ENCODE assay signal across 18 cellular contexts in the genomic region with DNA sequence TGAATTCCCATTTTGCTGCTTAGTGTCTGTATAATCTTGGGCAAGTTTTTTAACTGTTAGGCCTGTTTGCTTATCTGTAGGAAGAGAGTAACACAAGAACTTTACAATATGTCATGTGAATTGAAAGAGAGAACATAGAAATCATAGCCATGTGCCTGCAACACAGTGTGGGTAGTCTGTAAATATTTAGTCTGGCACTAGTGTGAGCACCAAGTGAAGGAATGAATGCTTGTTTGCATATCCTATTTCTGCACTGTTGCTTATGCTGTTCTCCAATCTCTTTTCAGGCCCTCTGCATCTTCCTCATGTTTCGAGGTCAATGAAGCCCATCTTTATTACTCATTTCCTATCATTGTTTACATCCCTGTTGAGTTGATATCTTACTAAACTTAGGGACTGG. TPM values are rescaled to one million over a fixed set of nuclear protein-coding genes. Genes with fewer than 3 reads are reported as not detected.
A peak's percentile ranks its signal among the peaks of the same experiment; 100 is the strongest.
DNase-seq lines count a peak whose midpoint lies in the region; ATAC-seq, FAIRE-seq and TF ChIP-seq lines count a peak whose summit lies in the region.
"Had no signal": no experiment of that assay in that cellular context is flagged by ENCODE, and none has a peak within 500 bp of the region (broad histone marks: within the 10 kb centered on the region; RNA-seq: fewer than 3 reads in every experiment).

No MANE protein-coding gene starts in this region.

- no peak for TF ChIP-seq POLR2A in thyroid gland (IDR thresholded peaks at IDR 0.05)

- TF ChIP-seq CTCF in mammary epithelial cell (conservative IDR thresholded peaks at IDR 0.05 in 1 of 2, IDR thresholded peaks at IDR 0.05 in 1 of 2; ENCODE audit: extremely low read depth in 1 of 2, insufficient read depth in 1 of 2, low read depth in 1 of 2, low read length in 2 of 2) (no peak), D721Med (IDR thresholded peaks at IDR 0.05; ENCODE audit: insufficient read depth, missing control alignments) (no peak), thyroid gland (IDR thresholded peaks at IDR 0.05) (no peak)

- H3K4me2 ChIP-seq in mammary epithelial cell (ENCODE audit: insufficient read depth, low read depth, low read length): no peak overlapping the region

- no peaks in the 10 kb centered on the region for H3K4me1 ChIP-seq in mammary epithelial cell (ENCODE audit: insufficient read depth, low read length)
- H3K4me1 ChIP-seq in thyroid gland: peaks cover 0 to 6% of the 10 kb centered on the region in 2 donors

- no peak overlapping the region for H2AFZ ChIP-seq in mammary epithelial cell (ENCODE audit: low read depth, low read length)
- H2AFZ ChIP-seq: GM23248 had no signal

- H3K4me3 ChIP-seq in mammary epithelial cell (replicated peaks in 1 of 3; ENCODE audit: insufficient read depth in 1 of 3, low read depth in 2 of 3, low read length in 3 of 3) (no peak overlapping the region), thyroid gland (replicated peaks in 1 of 3) (no peak overlapping the region)
- H3K4me3 ChIP-seq: coronary artery, gastrocnemius medialis, GM23248 had no signal

- dilution Hi-C loops in mammary epithelial cell (cut with HindIII; ENCODE audit: low sequenced_read_pairs): no loop called here

- H3K27ac ChIP-seq in mammary epithelial cell (ENCODE audit: insufficient read depth, low read depth, low read length) (no peak overlapping the region), thyroid gland (no peak overlapping the region)
- H3K27ac ChIP-seq: coronary artery, gastrocnemius medialis, GM23248 had no signal

- H3K36me3 ChIP-seq in mammary epithelial cell (ENCODE audit: insufficient read depth, low read length) (no peaks in the 10 kb centered on the region), thyroid gland (no peaks in the 10 kb centered on the region)
- H3K36me3 ChIP-seq: gastrocnemius medialis had no signal

- CTCF ChIA-PET in mammary epithelial cell (lab: Charles Lee; ENCODE audit: low non-redundant PET): interaction anchor here (0.5 kb wide), 1 partner anchor 38 kb away, joined by 3 read pairs; no protein-coding TSS in a partner anchor

- DNase-seq in T47D (ENCODE audit: low read depth in 1 of 2, low spot score in 1 of 2) (peak; percentile 46 to 57), mammary epithelial cell (no peak), amniotic epithelial cell (ENCODE audit: low read depth) (peak; percentile 50), left colon (no peak), D721Med (ENCODE audit: insufficient read length, low spot score) (no peak), thyroid gland (no peak), SK-N-DZ (ENCODE audit: low spot score) (no peak), NCI-H2227 treated with DMSO at 0.1 percent for 48 hours (lab: John Stamatoyannopoulos, UW) (no peak)
- DNase-seq: activated naive CD8-positive, alpha-beta T cell treated with anti-CD3 and anti-CD28 coated beads for 36 hours; DMS79; gastrocnemius medialis; GM23248; NCI-H1048; NCI-H524; stimulated activated CD4-positive, alpha-beta T cell treated with anti-CD3 and anti-CD28 coated beads, Interleukin-15, amount 100 ng/mL, for 24 hours; trophoblast cell had no signal

- no peaks in the 10 kb centered on the region for H3K27me3 ChIP-seq in mammary epithelial cell (ENCODE audit: insufficient read depth, low read length)
- no peaks in the 10 kb centered on the region for H3K27me3 ChIP-seq in thyroid gland
- H3K27me3 ChIP-seq: gastrocnemius medialis had no signal

- no peaks in the 10 kb centered on the region for H3K9me3 ChIP-seq in mammary epithelial cell (replicated peaks; ENCODE audit: insufficient read depth, low read length)
- no peaks in the 10 kb centered on the region for H3K9me3 ChIP-seq in thyroid gland
- H3K9me3 ChIP-seq: gastrocnemius medialis had no signal

- ATAC-seq in left colon: peak; percentile 67
- ATAC-seq: gastrocnemius medialis, Right ventricle myocardium inferior had no signal

- in situ Hi-C loops in T47D (cut with HindIII; ENCODE audit: low pct_unique_long_range_greater_than_20kb, low sequenced_read_pairs) (no loop called here), mammary epithelial cell (cut with MboI; ENCODE audit: low sequenced_read_pairs in 2 of 2) (no loop called here)

- no peak for FAIRE-seq in D721Med (lab: Jason Lieb, UNC)

- H3K79me2 ChIP-seq in mammary epithelial cell (ENCODE audit: insufficient read depth, low read length): peaks cover 10% of the 10 kb centered on the region

- no TSS peak for BruUV-seq in mammary epithelial cell (replicated peaks; lab: Mats Ljungman, UMichigan)

- H3K9ac ChIP-seq in mammary epithelial cell (ENCODE audit: insufficient read depth, low read length): no peak overlapping the region
- H3K9ac ChIP-seq: GM23248 had no signal

- intact Hi-C loops in mammary epithelial cell (cut with micrococcal nuclease) (no loop called here), left colon (cut with DNase I, micrococcal nuclease) (no loop called here), thyroid gland (cut with DNase I) (no loop called here)

- H4K20me1 ChIP-seq in mammary epithelial cell (ENCODE audit: insufficient read depth, low read length): no peaks in the 10 kb centered on the region

- WGBS in mammary epithelial cell (ENCODE audit: low coverage, missing lambda C conversion rate): 93% methylated on average over 1 of the region's 1 CpG
- WGBS in thyroid gland, 2 donors: 82% methylated on average over 1 of the region's 1 CpG

RNA-seq across cellular contexts. Expression of gene CBFA2T2, which starts 49.2 kb away (rescaled TPM):
- total RNA-seq in mammary epithelial cell: 10 to 100 TPM; 10.5 to 13.7 TPM
- 6.0 TPM for polyA plus RNA-seq in mammary epithelial cell
- polyA minus RNA-seq in mammary epithelial cell: 14.1 TPM
- total RNA-seq in left colon: 10 to 100 TPM; 26.9 to 27.3 TPM
- 10 to 100 TPM; 29.7 to 57.3 (median 35.8) TPM for total RNA-seq in thyroid gland
- polyA plus RNA-seq in SK-N-DZ (2014; cell fraction: cytosol; rRNA removed): 19.0 and 21.5 TPM in 2 replicates
- 24.4 and 43.8 TPM in 2 replicates for polyA plus RNA-seq in SK-N-DZ (2014; cell fraction: nucleus; rRNA removed)

Comparison
In these comparisons a context has a peak if more than half of its experiments do, and no peak if none do; other contexts are left out.
1. DNase-seq: peak in T47D (2 of 2) and amniotic epithelial cell (single experiment); none in mammary epithelial cell (single experiment), left colon (0 of 2), D721Med (single experiment), thyroid gland (0 of 2), SK-N-DZ (single experiment) and NCI-H2227 treated with DMSO at 0.1 percent for 48 hours (single experiment).